1 cellular context compared by ENCODE assay signal in the genomic region with DNA sequence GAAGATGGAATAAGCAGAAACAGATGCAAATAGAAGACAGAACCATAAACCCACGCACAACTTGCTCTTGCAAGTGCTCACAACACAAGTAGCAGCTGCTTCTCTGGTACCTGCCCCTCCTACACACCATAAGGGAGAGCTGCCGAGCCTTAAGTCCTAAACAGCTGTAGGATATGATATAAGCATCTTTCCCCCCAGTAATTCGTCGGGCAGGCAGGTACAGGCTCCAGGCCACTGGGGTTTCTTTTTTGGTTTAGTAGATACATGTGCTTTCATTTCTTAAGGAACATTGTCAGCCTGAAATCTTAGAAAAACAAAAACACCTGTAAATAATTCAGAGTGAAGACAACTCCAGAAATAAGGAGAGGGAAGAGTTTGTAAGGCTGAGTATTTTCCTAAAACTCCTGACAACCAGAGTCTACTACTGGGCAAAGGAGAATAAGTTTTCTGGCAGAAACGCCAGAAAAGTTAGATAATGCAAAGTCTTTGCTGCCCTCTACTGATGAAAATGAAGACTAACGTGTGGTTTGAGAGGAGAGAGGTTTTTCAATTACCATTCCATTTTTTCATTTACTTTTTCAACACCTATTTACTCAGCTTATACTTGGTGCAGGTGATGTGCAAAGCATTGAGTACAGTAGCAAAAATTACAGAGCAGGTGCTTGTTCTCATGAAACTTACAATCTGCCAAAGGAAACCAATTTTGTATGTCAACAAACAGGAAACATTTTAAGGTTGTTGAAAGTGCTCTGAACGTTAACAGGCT.
TF ChIP-seq lines count a peak whose summit lies in the region.

No MANE protein-coding gene starts in this region.

TF ChIP-seq in WTC11, 78 proteins besides CTCF, POLR2A, EP300 and RAD21 (continued from another document):
- TF ChIP-seq SP1 (CRISPR knock-in tag; conservative IDR thresholded peaks at IDR 0.05) (no peak), ZNF317 (CRISPR knock-in tag; IDR thresholded peaks at IDR 0.05; ENCODE audit: borderline replicate concordance, low read depth) (no peak)
- TF ChIP-seq, protein P1, sequence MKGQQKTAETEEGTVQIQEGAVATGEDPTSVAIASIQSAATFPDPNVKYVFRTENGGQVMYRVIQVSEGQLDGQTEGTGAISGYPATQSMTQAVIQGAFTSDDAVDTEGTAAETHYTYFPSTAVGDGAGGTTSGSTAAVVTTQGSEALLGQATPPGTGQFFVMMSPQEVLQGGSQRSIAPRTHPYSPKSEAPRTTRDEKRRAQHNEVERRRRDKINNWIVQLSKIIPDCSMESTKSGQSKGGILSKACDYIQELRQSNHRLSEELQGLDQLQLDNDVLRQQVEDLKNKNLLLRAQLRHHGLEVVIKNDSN (CRISPR knock-in tag; IDR thresholded peaks at IDR 0.05), result no peak
- TF ChIP-seq, protein P2, sequence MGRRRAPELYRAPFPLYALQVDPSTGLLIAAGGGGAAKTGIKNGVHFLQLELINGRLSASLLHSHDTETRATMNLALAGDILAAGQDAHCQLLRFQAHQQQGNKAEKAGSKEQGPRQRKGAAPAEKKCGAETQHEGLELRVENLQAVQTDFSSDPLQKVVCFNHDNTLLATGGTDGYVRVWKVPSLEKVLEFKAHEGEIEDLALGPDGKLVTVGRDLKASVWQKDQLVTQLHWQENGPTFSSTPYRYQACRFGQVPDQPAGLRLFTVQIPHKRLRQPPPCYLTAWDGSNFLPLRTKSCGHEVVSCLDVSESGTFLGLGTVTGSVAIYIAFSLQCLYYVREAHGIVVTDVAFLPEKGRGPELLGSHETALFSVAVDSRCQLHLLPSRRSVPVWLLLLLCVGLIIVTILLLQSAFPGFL (CRISPR knock-in tag; IDR thresholded peaks at IDR 0.05; ENCODE audit: borderline replicate concordance), result no peak
- TF ChIP-seq, protein P3, sequence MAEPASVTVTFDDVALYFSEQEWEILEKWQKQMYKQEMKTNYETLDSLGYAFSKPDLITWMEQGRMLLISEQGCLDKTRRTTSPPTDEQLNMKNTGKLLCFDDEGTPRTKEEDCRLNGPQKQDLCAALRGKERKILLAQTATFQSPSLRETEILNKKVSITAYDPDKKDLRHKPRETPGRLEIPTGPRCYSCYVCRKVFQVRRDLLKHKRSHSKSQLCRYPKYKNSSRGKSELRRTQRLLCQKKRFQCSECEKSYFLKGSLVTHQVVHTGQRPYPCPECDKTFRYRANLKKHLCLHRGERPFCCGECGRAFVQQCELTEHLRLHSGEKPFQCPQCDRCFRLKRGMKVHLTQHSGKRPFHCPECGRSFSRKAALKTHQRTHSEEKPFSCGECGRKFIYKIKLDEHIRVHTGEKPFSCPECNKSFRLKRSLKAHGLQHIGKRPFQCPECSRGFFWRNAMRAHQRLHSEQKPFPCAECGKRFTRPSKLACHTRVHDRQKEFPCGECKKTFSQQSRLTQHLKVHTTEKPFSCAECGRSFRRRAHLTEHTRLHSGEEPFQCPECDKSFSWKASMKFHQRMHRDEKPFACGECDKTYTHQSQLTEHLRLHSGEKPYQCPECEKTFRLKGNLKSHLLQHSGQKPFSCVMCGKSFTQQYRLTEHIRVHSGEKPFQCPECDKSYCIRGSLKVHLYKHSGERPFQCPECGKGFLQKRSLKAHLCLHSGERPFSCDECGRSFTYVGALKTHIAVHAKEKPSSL (CRISPR knock-in tag; conservative IDR thresholded peaks at IDR 0.05), result no peak
- TF ChIP-seq, protein P4, sequence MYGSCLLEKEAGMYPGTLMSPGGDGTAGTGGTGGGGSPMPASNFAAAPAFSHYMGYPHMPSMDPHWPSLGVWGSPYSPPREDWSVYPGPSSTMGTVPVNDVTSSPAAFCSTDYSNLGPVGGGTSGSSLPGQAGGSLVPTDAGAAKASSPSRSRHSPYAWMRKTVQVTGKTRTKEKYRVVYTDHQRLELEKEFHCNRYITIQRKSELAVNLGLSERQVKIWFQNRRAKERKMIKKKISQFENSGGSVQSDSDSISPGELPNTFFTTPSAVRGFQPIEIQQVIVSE (CRISPR knock-in tag; IDR thresholded peaks at IDR 0.05; ENCODE audit: borderline replicate concordance), result no peak
